21 cellular contexts compared by ENCODE assay signal in genomic region chr4:104429150-104429741, GRCh38.
"Had no signal": no experiment of that assay in that cellular context is flagged by ENCODE, and none has a peak within 500 bp of the region (broad histone marks: within the 10 kb centered on the region; RNA-seq: fewer than 3 reads in every experiment).

No MANE protein-coding gene starts in this region.

- FAIRE-seq: urothelium cell line had no signal

- H3K9me3 ChIP-seq: right atrium auricular region, tibial nerve had no signal

- H3K9me3 Mint-ChIP-seq: activated B cell treated with CpG ODN at 0.5 μM for 24 hours; activated CD4-positive, alpha-beta memory T cell treated with anti-CD3 and anti-CD28 coated beads, Interleukin-2, amount 10 ng/mL, durations not matched to agents 7 days and 5 days had no signal

- H3K4me3 ChIP-seq: dorsolateral prefrontal cortex, hepatocyte, right atrium auricular region, tibial nerve had no signal

- H3K27me3 ChIP-seq: dorsolateral prefrontal cortex, foreskin keratinocyte, hepatocyte, right atrium auricular region, tibial nerve had no signal

- H3K4me3 Mint-ChIP-seq: activated B cell treated with CpG ODN at 0.5 μM for 24 hours; activated CD4-positive, alpha-beta memory T cell treated with anti-CD3 and anti-CD28 coated beads, Interleukin-2, amount 10 ng/mL, durations not matched to agents 7 days and 5 days; activated CD8-positive, alpha-beta memory T cell treated with anti-CD3 and anti-CD28 coated beads, Interleukin-2, amount 10 ng/mL, durations not matched to agents 7 days and 5 days; activated naive CD8-positive, alpha-beta T cell; nephron progenitor cell had no signal

- H3K4me1 Mint-ChIP-seq: activated B cell treated with CpG ODN at 0.5 μM for 24 hours; activated CD4-positive, alpha-beta memory T cell treated with anti-CD3 and anti-CD28 coated beads, Interleukin-2, amount 10 ng/mL, durations not matched to agents 7 days and 5 days; activated CD8-positive, alpha-beta memory T cell treated with anti-CD3 and anti-CD28 coated beads, Interleukin-2, amount 10 ng/mL, durations not matched to agents 7 days and 5 days had no signal

- ATAC-seq: activated CD8-positive, alpha-beta memory T cell treated with anti-CD3 and anti-CD28 coated beads, Interleukin-2, amount 10 ng/mL, durations not matched to agents 7 days and 5 days; foreskin keratinocyte; left colon had no signal

- H3K27ac Mint-ChIP-seq: activated B cell treated with CpG ODN at 0.5 μM for 24 hours; activated CD4-positive, alpha-beta memory T cell treated with anti-CD3 and anti-CD28 coated beads, Interleukin-2, amount 10 ng/mL, durations not matched to agents 7 days and 5 days; activated CD8-positive, alpha-beta memory T cell treated with anti-CD3 and anti-CD28 coated beads, Interleukin-2, amount 10 ng/mL, durations not matched to agents 7 days and 5 days; activated naive CD8-positive, alpha-beta T cell; nephron progenitor cell had no signal

- H3K4me1 ChIP-seq: foreskin keratinocyte, right atrium auricular region had no signal

- DNase-seq: activated B cell treated with CpG ODN at 0.5 μM for 24 hours; activated CD4-positive, alpha-beta memory T cell treated with anti-CD3 and anti-CD28 coated beads, Interleukin-2, amount 10 ng/mL, durations not matched to agents 7 days and 5 days; activated CD4-positive, alpha-beta T cell treated with anti-CD3 and anti-CD28 coated beads for 48 hours; activated CD8-positive, alpha-beta memory T cell treated with anti-CD3 and anti-CD28 coated beads, Interleukin-2, amount 10 ng/mL, durations not matched to agents 7 days and 5 days; amniotic stem cell; caudate nucleus; dorsolateral prefrontal cortex; foreskin keratinocyte; left colon; midbrain; nephron progenitor cell; occipital lobe; stimulated activated CD4-positive, alpha-beta T cell treated with anti-CD3 and anti-CD28 coated beads, Interleukin-12 subunit alpha, Interleukin-12 subunit beta, amount 100 ng/mL, for 4 hours; stimulated activated CD4-positive, alpha-beta T cell treated with anti-CD3 and anti-CD28 coated beads, Interleukin-1b, Interleukin-23, amount 100 ng/mL, for 48 hours; stimulated activated naive CD4-positive, alpha-beta T cell treated with Interleukin-2 at 50 U/mL for 16 hours had no signal

- H3K36me3 ChIP-seq: right atrium auricular region, tibial nerve had no signal

- H3K27me3 Mint-ChIP-seq: activated B cell treated with CpG ODN at 0.5 μM for 24 hours; activated CD4-positive, alpha-beta memory T cell treated with anti-CD3 and anti-CD28 coated beads, Interleukin-2, amount 10 ng/mL, durations not matched to agents 7 days and 5 days; activated CD8-positive, alpha-beta memory T cell treated with anti-CD3 and anti-CD28 coated beads, Interleukin-2, amount 10 ng/mL, durations not matched to agents 7 days and 5 days had no signal

- H3K36me3 Mint-ChIP-seq: activated CD8-positive, alpha-beta memory T cell treated with anti-CD3 and anti-CD28 coated beads, Interleukin-2, amount 10 ng/mL, durations not matched to agents 7 days and 5 days; activated naive CD8-positive, alpha-beta T cell had no signal

- H3K27ac ChIP-seq: dorsolateral prefrontal cortex, epithelial cell of prostate, foreskin keratinocyte, hepatocyte, right atrium auricular region, tibial nerve had no signal
